Comparison of ENCODE assay signal across 20 cellular contexts in genomic region chr22:19183216-19183615, GRCh38. TPM values are rescaled to one million over a fixed set of nuclear protein-coding genes. Genes with fewer than 3 reads are reported as not detected.
DNase-seq lines count a peak whose midpoint lies in the region; ATAC-seq, FAIRE-seq and TF ChIP-seq lines count a peak whose summit lies in the region.
"Had no signal": no experiment of that assay in that cellular context is flagged by ENCODE, and none has a peak within 500 bp of the region (broad histone marks: within the 10 kb centered on the region; RNA-seq: fewer than 3 reads in every experiment).

No MANE protein-coding gene starts in this region.

- no peak overlapping the region for H3K23ac ChIP-seq in H1 (ENCODE audit: insufficient read length)

- no peak overlapping the region for H4K8ac ChIP-seq in H1 (ENCODE audit: extremely low read depth, insufficient read depth, low read length)

- no peak overlapping the region for H2BK5ac ChIP-seq in H1 (ENCODE audit: low read depth, low read length)

- no peak overlapping the region for H2AK5ac ChIP-seq in H1 (ENCODE audit: low read depth, low read length)

- H3K56ac ChIP-seq in H1 (replicated peaks; ENCODE audit: insufficient read length, low read depth, low read length) = no peak overlapping the region

- H3K14ac ChIP-seq in H1 (ENCODE audit: insufficient read length) = no peak overlapping the region

- TF ChIP-seq POLR2A in H1 (IDR thresholded peaks at IDR 0.05; ENCODE audit: control extremely low read depth in 1 of 2, low read depth in 2 of 2, low read length in 2 of 2) = no peak

- H2AFZ ChIP-seq in H1 (ENCODE audit: low read length) (no peak overlapping the region), osteoblast (ENCODE audit: low read length) (no peak overlapping the region)

- no peak overlapping the region for H3K4ac ChIP-seq in H1 (replicated peaks; ENCODE audit: insufficient read length, low read depth, low read length)

- no peak for TF ChIP-seq CTCF in RWPE1 (conservative IDR thresholded peaks at IDR 0.05; ENCODE audit: low read depth)
- TF ChIP-seq CTCF in H1 (IDR thresholded peaks at IDR 0.05; ENCODE audit: control extremely low read depth in 1 of 3, insufficient read depth in 1 of 3, low read depth in 1 of 3, low read length in 3 of 3) = no peak
- TF ChIP-seq CTCF in osteoblast (IDR thresholded peaks at IDR 0.05; ENCODE audit: extremely low read depth, low read depth, low read length) = no peak
- no peak for TF ChIP-seq CTCF in upper lobe of right lung (IDR thresholded peaks at IDR 0.05)

- no peaks in the 10 kb centered on the region for H3K9me3 ChIP-seq in H1 (ENCODE audit: insufficient read depth in 2 of 2, low read depth in 1 of 2, low read length in 1 of 2)
- no peaks in the 10 kb centered on the region for H3K9me3 ChIP-seq in osteoblast (ENCODE audit: low read depth, low read length)
- no peaks in the 10 kb centered on the region for H3K9me3 ChIP-seq in upper lobe of right lung

- peak overlapping the region; percentile 96 for H3K27ac ChIP-seq in RWPE1
- no peak overlapping the region for H3K27ac ChIP-seq in H1 (ENCODE audit: low read depth, low read length)
- no peak overlapping the region for H3K27ac ChIP-seq in osteoblast (ENCODE audit: low read depth, low read length)
- H3K27ac ChIP-seq in upper lobe of right lung = no peak overlapping the region

- no peaks in the 10 kb centered on the region for H3K79me1 ChIP-seq in H1 (ENCODE audit: low read depth, low read length)

- peak overlapping the region; percentile 2; the same call in 1 of the 2 replicates for H2BK15ac ChIP-seq in H1 (ENCODE audit: low read length)

- no peak overlapping the region for H3K4me2 ChIP-seq in H1 (ENCODE audit: insufficient read depth in 1 of 2, low read depth in 2 of 2, low read length in 2 of 2)
- H3K4me2 ChIP-seq in osteoblast (ENCODE audit: insufficient read depth, low read length) = no peak overlapping the region

- H3K18ac ChIP-seq in H1 (ENCODE audit: extremely low read depth, low read length) = no peak overlapping the region

- H2BK12ac ChIP-seq in H1 (ENCODE audit: low read depth, low read length) = no peak overlapping the region

- no peak overlapping the region for H3K4me3 ChIP-seq in H1 (ENCODE audit: extremely low read depth in 1 of 4, insufficient read depth in 2 of 4, low read depth in 3 of 4, low read length in 4 of 4)
- no peak overlapping the region for H3K4me3 ChIP-seq in osteoblast (ENCODE audit: insufficient read depth, low read length)
- no peak overlapping the region for H3K4me3 ChIP-seq in upper lobe of right lung

- peaks cover 0 to 6% (median 2%) of the 10 kb centered on the region in 4 experiments; a peak in 3 of 7 replicates for H3K4me1 ChIP-seq in H1 (replicated peaks in 1 of 4; ENCODE audit: control insufficient read depth in 3 of 4, insufficient read depth in 4 of 4, low read length in 3 of 4)
- H3K4me1 ChIP-seq in osteoblast (ENCODE audit: insufficient read depth, low read length) = peaks cover 4% of the 10 kb centered on the region
- peaks cover 9% of the 10 kb centered on the region for H3K4me1 ChIP-seq in upper lobe of right lung

- no peak overlapping the region for H3K9ac ChIP-seq in H1 (replicated peaks in 1 of 4; ENCODE audit: extremely low read depth in 1 of 4, low read depth in 3 of 4, low read length in 3 of 4)

- CTCF ChIA-PET in RWPE1 (lab: Yijun Ruan, JAX) (no interaction called here), H1 (lab: Charles Lee; ENCODE audit: partially characterized antibody) (interaction anchor here (1.5 kb wide), 2 partner anchors 8 to 38 kb away, joined by 4 to 6 read pairs; no protein-coding TSS in a partner anchor)

- H2BK120ac ChIP-seq in H1 (replicated peaks; ENCODE audit: low read depth, low read length) = no peak overlapping the region

- no peak for TF ChIP-seq EP300 in H1 (IDR thresholded peaks at IDR 0.05; ENCODE audit: borderline replicate concordance in 1 of 2, low read depth in 2 of 2, low read length in 2 of 2)

- H3K36me3 ChIP-seq in H1 (ENCODE audit: control insufficient read depth in 2 of 4, insufficient read depth in 4 of 4, low read length in 3 of 4) = no peaks in the 10 kb centered on the region; a peak in 2 of 8 replicates
- H3K36me3 ChIP-seq in osteoblast (ENCODE audit: insufficient read depth, low read length) = no peaks in the 10 kb centered on the region
- no peaks in the 10 kb centered on the region for H3K36me3 ChIP-seq in upper lobe of right lung

- H4K91ac ChIP-seq in H1 (replicated peaks; ENCODE audit: insufficient read length, low read length) = no peak overlapping the region

- no peak for DNase-seq in RWPE1 (ENCODE audit: low spot score)
- no peak for DNase-seq in H1 (ENCODE audit: low read depth in 1 of 2, low spot score in 2 of 2)
- peak; percentile 70 for DNase-seq in osteoblast (ENCODE audit: insufficient read length, low spot score, missing footprints)
- DNase-seq in RKO (ENCODE audit: low spot score) = no peak
- DNase-seq in upper lobe of right lung = no peak
- DNase-seq in activated effector memory CD4-positive, alpha-beta T cell treated with anti-CD3 and anti-CD28 coated beads, Interleukin-2, amount 50 U/mL, for 16 hours = no peak
- DNase-seq: C1 segment of cervical spinal cord; Calu3; CD4-positive, alpha-beta memory T cell; COR-L47; DMS53; DMS79 treated with DMSO at 0.1 percent for 48 hours; GOT3; H7; HCEC 1CT had no signal

- TF ChIP-seq RAD21 in H1 (IDR thresholded peaks at IDR 0.05 in 1 of 2, conservative IDR thresholded peaks at IDR 0.05 in 1 of 2; ENCODE audit: low read depth in 2 of 2, low read length in 2 of 2) = no peak

- H2BK20ac ChIP-seq in H1 (ENCODE audit: low read length) = no peak overlapping the region

- FAIRE-seq in H1 (lab: Jason Lieb, UNC) = no peak

- H3K23me2 ChIP-seq in H1 (ENCODE audit: low read depth, low read length) = peaks cover 5% of the 10 kb centered on the region; the same call in 1 of the 2 replicates

- H4K20me1 ChIP-seq in H1 (replicated peaks in 1 of 2; ENCODE audit: control insufficient read depth in 1 of 2, insufficient read depth in 2 of 2, low read length in 2 of 2) (peaks cover 0 to 7% of the 10 kb centered on the region in 2 experiments), osteoblast (ENCODE audit: insufficient read depth, low read length) (peaks cover 3% of the 10 kb centered on the region)

- H3K27me3 ChIP-seq in H1 (replicated peaks in 1 of 4; ENCODE audit: control insufficient read depth in 3 of 4, extremely low read depth in 1 of 4, insufficient read depth in 3 of 4, low read length in 3 of 4) (no peaks in the 10 kb centered on the region), osteoblast (ENCODE audit: insufficient read depth, low read length) (no peaks in the 10 kb centered on the region), upper lobe of right lung (no peaks in the 10 kb centered on the region)

- POLR2A ChIA-PET in RWPE1 (lab: Yijun Ruan, JAX; ENCODE audit: low non-redundant PET) = no interaction called here
- POLR2A ChIA-PET in H1 (lab: Charles Lee; ENCODE audit: partially characterized antibody) = interaction anchor here (0.6 to 3.5 kb wide), 5 partner anchors 9 to 245 kb away, joined by 3 to 15 read pairs (median 4); no protein-coding TSS in a partner anchor

- intact Hi-C loops in upper lobe of right lung (cut with DNase I) = no loop called here

- H4K5ac ChIP-seq in H1 (ENCODE audit: insufficient read length, low read depth, low read length) = no peak overlapping the region

- H3K79me2 ChIP-seq in H1 (ENCODE audit: control insufficient read depth in 1 of 2, insufficient read depth in 2 of 2, low read length in 2 of 2) (no peaks in the 10 kb centered on the region), osteoblast (ENCODE audit: insufficient read depth, low read length) (peaks cover 1% of the 10 kb centered on the region)

- 86% methylated on average over 9 of the region's 9 CpGs; no CpG with 5 or more reads in 1 of the 2 experiments for WGBS in H1 (ENCODE audit: extremely low coverage in 1 of 2, insufficient coverage in 1 of 2, insufficient read length in 1 of 2, insufficient replicate concordance in 2 of 2, low coverage in 1 of 2, low lambda C conversion rate in 2 of 2, missing lambda C conversion rate in 1 of 2), 2 experiments

- no peak for ATAC-seq in upper lobe of right lung

RNA-seq across cellular contexts. Expression of gene SLC25A1, which starts 4.7 kb away (rescaled TPM):
- 148 and 157 TPM in 2 replicates for total RNA-seq in H1 (2021; fragmentation: NEBNext Ultra II Directional; extraction: Animal tissue kit (Norgen Biotek cat#: 25700))
- polyA plus RNA-seq in H1 (2011; rRNA removed) = 110 and 183 TPM in 2 replicates
- polyA plus RNA-seq in H1 (2011; cell fraction: cytosol; rRNA removed) = 111 TPM
- 127 TPM for polyA plus RNA-seq in H1 (2011; cell fraction: nucleus; rRNA removed)
- 74.1 to 161 TPM (median 156 TPM) in 4 replicates for polyA plus RNA-seq in H1 (2012, experiment 1 of 2)
- polyA plus RNA-seq in H1 (2012, experiment 2 of 2) = 175 TPM
- polyA plus RNA-seq in H1 (2013, experiment 1 of 2) = 102 TPM
- polyA plus RNA-seq in H1 (2013, experiment 2 of 2) = 94.5 TPM
- polyA minus RNA-seq in H1 (2011; rRNA and poly(A)+ RNA removed) = 47.6 and 69.7 TPM in 2 replicates
- polyA minus RNA-seq in H1 (2011; cell fraction: cytosol; rRNA and poly(A)+ RNA removed) = 67.6 TPM
- polyA minus RNA-seq in H1 (2011; cell fraction: nucleus; rRNA and poly(A)+ RNA removed) = 43.8 TPM
- total RNA-seq in osteoblast (63.7 and 69.2 TPM in 2 replicates), upper lobe of right lung (63.0 TPM)

RNA-seq across cellular contexts. Expression of gene GSC2, which starts 33.1 kb away (rescaled TPM):
- 0.42 and 0.48 TPM in 2 replicates for total RNA-seq in H1 (2021; fragmentation: NEBNext Ultra II Directional; extraction: Animal tissue kit (Norgen Biotek cat#: 25700))
- 0.17 and 0.19 TPM in 2 replicates for polyA plus RNA-seq in H1 (2011; rRNA removed)
- 0.08 TPM for polyA plus RNA-seq in H1 (2011; cell fraction: cytosol; rRNA removed)
- polyA plus RNA-seq in H1 (2011; cell fraction: nucleus; rRNA removed) = not detected
- 0.31 TPM in 2 of 4 replicates, not detected in the others for polyA plus RNA-seq in H1 (2012, experiment 1 of 2)
- not detected for polyA plus RNA-seq in H1 (2012, experiment 2 of 2)
- 0.04 TPM for polyA plus RNA-seq in H1 (2013, experiment 1 of 2)
- 0.09 TPM for polyA plus RNA-seq in H1 (2013, experiment 2 of 2)
- not detected in 2 replicates for polyA minus RNA-seq in H1 (2011; rRNA and poly(A)+ RNA removed)
- polyA minus RNA-seq in H1 (2011; cell fraction: cytosol; rRNA and poly(A)+ RNA removed) = not detected
- polyA minus RNA-seq in H1 (2011; cell fraction: nucleus; rRNA and poly(A)+ RNA removed) = not detected
- total RNA-seq in osteoblast (not detected in 2 replicates), upper lobe of right lung (not detected)
- total RNA-seq: A172; A673; Calu3; CD4-positive, alpha-beta memory T cell; Daoy; H7 had no signal
- polyA plus RNA-seq: BJ; CD4-positive, alpha-beta memory T cell had no signal

RNA-seq across cellular contexts. Expression of gene ESS2, which starts 38.8 kb away (rescaled TPM):
- 16.0 and 18.6 TPM in 2 replicates for total RNA-seq in H1 (2021; fragmentation: NEBNext Ultra II Directional; extraction: Animal tissue kit (Norgen Biotek cat#: 25700))
- 12.2 and 16.7 TPM in 2 replicates for polyA plus RNA-seq in H1 (2011; rRNA removed)
- 18.9 TPM for polyA plus RNA-seq in H1 (2011; cell fraction: cytosol; rRNA removed)
- 17.1 TPM for polyA plus RNA-seq in H1 (2011; cell fraction: nucleus; rRNA removed)
- 10.7 to 15.4 TPM (median 14.2 TPM) in 4 replicates for polyA plus RNA-seq in H1 (2012, experiment 1 of 2)
- polyA plus RNA-seq in H1 (2012, experiment 2 of 2) = 10.9 TPM
- polyA plus RNA-seq in H1 (2013, experiment 1 of 2) = 9.0 TPM
- polyA plus RNA-seq in H1 (2013, experiment 2 of 2) = 9.0 TPM
- 4.1 and 5.7 TPM in 2 replicates for polyA minus RNA-seq in H1 (2011; rRNA and poly(A)+ RNA removed)
- 5.6 TPM for polyA minus RNA-seq in H1 (2011; cell fraction: cytosol; rRNA and poly(A)+ RNA removed)
- polyA minus RNA-seq in H1 (2011; cell fraction: nucleus; rRNA and poly(A)+ RNA removed) = 4.3 TPM
- total RNA-seq in osteoblast (19.4 and 22.1 TPM in 2 replicates), upper lobe of right lung (14.0 TPM)

RNA-seq across cellular contexts. Expression of gene TSSK2, which starts 52.1 kb away (rescaled TPM):
- total RNA-seq in H1 (2021; fragmentation: NEBNext Ultra II Directional; extraction: Animal tissue kit (Norgen Biotek cat#: 25700)) = not detected in 2 replicates
- polyA plus RNA-seq in H1 (2011; rRNA removed) = not detected in 2 replicates
- not detected for polyA plus RNA-seq in H1 (2011; cell fraction: cytosol; rRNA removed)
- polyA plus RNA-seq in H1 (2011; cell fraction: nucleus; rRNA removed) = not detected
- not detected in 4 replicates for polyA plus RNA-seq in H1 (2012, experiment 1 of 2)
- not detected for polyA plus RNA-seq in H1 (2012, experiment 2 of 2)
- not detected for polyA plus RNA-seq in H1 (2013, experiment 1 of 2)
- polyA plus RNA-seq in H1 (2013, experiment 2 of 2) = 0.02 TPM
- 0.13 TPM in 1 of 2 replicates, not detected in the other for polyA minus RNA-seq in H1 (2011; rRNA and poly(A)+ RNA removed)
- polyA minus RNA-seq in H1 (2011; cell fraction: cytosol; rRNA and poly(A)+ RNA removed) = not detected
- not detected for polyA minus RNA-seq in H1 (2011; cell fraction: nucleus; rRNA and poly(A)+ RNA removed)
- total RNA-seq in osteoblast (not detected in 2 replicates), upper lobe of right lung (not detected)
- total RNA-seq: A172; A673; Calu3; CD4-positive, alpha-beta memory T cell; Daoy; G401; H7 had no signal
- polyA plus RNA-seq: BJ; CD4-positive, alpha-beta memory T cell had no signal
